20 cellular contexts compared by ENCODE assay signal in genomic region chr7:86975449-86975848, GRCh38.
DNase-seq lines count a peak whose midpoint lies in the region; ATAC-seq and TF ChIP-seq lines count a peak whose summit lies in the region.
"Had no signal": no experiment of that assay in that cellular context is flagged by ENCODE, and none has a peak within 500 bp of the region (broad histone marks: within the 10 kb centered on the region; RNA-seq: fewer than 3 reads in every experiment).

No MANE protein-coding gene starts in this region.

- no peak overlapping the region for H3K4me3 ChIP-seq in cardiac muscle cell
- H3K4me3 ChIP-seq in dorsolateral prefrontal cortex: peak overlapping the region in 31 of 59 donors; percentile 6 to 47 (median 25)
- H3K4me3 ChIP-seq in naive thymus-derived CD4-positive, alpha-beta T cell (ENCODE audit: low read length): no peak overlapping the region
- H3K4me3 ChIP-seq in brain microvascular endothelial cell (ENCODE audit: low read depth, low read length): no peak overlapping the region
- H3K4me3 ChIP-seq: PC-9, SK-N-MC had no signal

- no peak overlapping the region for H3K4me3 Mint-ChIP-seq in naive thymus-derived CD4-positive, alpha-beta T cell
- H3K4me3 Mint-ChIP-seq: CD14-positive monocyte had no signal

- no peak for ATAC-seq in left ventricle myocardium superior
- ATAC-seq in naive thymus-derived CD4-positive, alpha-beta T cell: no peak

- H3K36me3 Mint-ChIP-seq in naive thymus-derived CD4-positive, alpha-beta T cell: no peaks in the 10 kb centered on the region
- H3K36me3 Mint-ChIP-seq: CD14-positive monocyte had no signal

- in situ Hi-C loops in brain microvascular endothelial cell (cut with HindIII; ENCODE audit: low pct_ligation_motif_present, low sequenced_read_pairs): no loop called here

- H3K9me3 ChIP-seq in cardiac muscle cell (ENCODE audit: low read depth): no peaks in the 10 kb centered on the region
- no peaks in the 10 kb centered on the region for H3K9me3 ChIP-seq in naive thymus-derived CD4-positive, alpha-beta T cell (ENCODE audit: control insufficient read depth in 2 of 3, low read length in 3 of 3)

- H3K9me3 Mint-ChIP-seq in naive thymus-derived CD4-positive, alpha-beta T cell: no peaks in the 10 kb centered on the region

- peak in 1 of 2 donors; percentile 72 for DNase-seq in cardiac muscle cell (ENCODE audit: low read depth in 1 of 2, low spot score in 1 of 2)
- no peak for DNase-seq in left ventricle myocardium superior
- no peak for DNase-seq in dorsolateral prefrontal cortex
- no peak for DNase-seq in naive thymus-derived CD4-positive, alpha-beta T cell
- no peak for DNase-seq in DMS53 treated with DMSO at 0.1 percent for 48 hours (lab: John Stamatoyannopoulos, UW; ENCODE audit: unreplicated experiment)
- DNase-seq in brain microvascular endothelial cell: no peak
- no peak for DNase-seq in NCI-H128 (lab: John Stamatoyannopoulos, UW; ENCODE audit: unreplicated experiment)
- DNase-seq: AML-193, COR-L47, GDM1, Kasumi-1, NCI-H1417 treated with DMSO at 0.1 percent for 48 hours, NCI-H1930, NCI-H748 treated with DMSO at 0.1 percent for 48 hours, PC-9, SHP77 treated with DMSO at 0.1 percent for 48 hours, SW 1271 had no signal

- H3K36me3 ChIP-seq in cardiac muscle cell: no peaks in the 10 kb centered on the region
- no peaks in the 10 kb centered on the region for H3K36me3 ChIP-seq in naive thymus-derived CD4-positive, alpha-beta T cell (ENCODE audit: control insufficient read depth in 2 of 3, insufficient read depth in 3 of 3, low read length in 3 of 3)
- H3K36me3 ChIP-seq in brain microvascular endothelial cell (replicated peaks): no peaks in the 10 kb centered on the region

- H3K4me1 ChIP-seq in cardiac muscle cell (ENCODE audit: low read depth): peaks cover 53% of the 10 kb centered on the region
- peaks cover 22 to 24% of the 10 kb centered on the region in 2 donors for H3K4me1 ChIP-seq in naive thymus-derived CD4-positive, alpha-beta T cell (ENCODE audit: control insufficient read depth in 2 of 2, insufficient read depth in 2 of 2, low read length in 2 of 2)

- peak overlapping the region; percentile 89 for H3K27ac ChIP-seq in cardiac muscle cell
- H3K27ac ChIP-seq in dorsolateral prefrontal cortex: peak overlapping the region in 31 of 59 donors; percentile 2 to 75 (median 45)
- H3K27ac ChIP-seq in naive thymus-derived CD4-positive, alpha-beta T cell (ENCODE audit: low read depth, low read length): no peak overlapping the region
- H3K27ac ChIP-seq in brain microvascular endothelial cell: no peak overlapping the region
- H3K27ac ChIP-seq: PC-9, RWPE1, SK-N-MC had no signal

- POLR2A ChIA-PET in naive thymus-derived CD4-positive, alpha-beta T cell (lab: Charles Lee): no interaction called here

- intact Hi-C loops in left ventricle myocardium superior (cut with micrococcal nuclease): no loop called here
- intact Hi-C loops in dorsolateral prefrontal cortex (cut with DNase I): no loop called here
- intact Hi-C loops in naive thymus-derived CD4-positive, alpha-beta T cell (cut with micrococcal nuclease): no loop called here

- CTCF ChIA-PET in naive thymus-derived CD4-positive, alpha-beta T cell (lab: Charles Lee): no interaction called here

- H3K27me3 Mint-ChIP-seq in naive thymus-derived CD4-positive, alpha-beta T cell: no peaks in the 10 kb centered on the region

- TF ChIP-seq CTCF in cardiac muscle cell (IDR thresholded peaks at IDR 0.05; ENCODE audit: low read depth, low read length) (no peak), dorsolateral prefrontal cortex (IDR thresholded peaks at IDR 0.05 in 54 of 56, conservative IDR thresholded peaks at IDR 0.05 in 2 of 56; ENCODE audit: low read depth in 1 of 56, partially characterized antibody in 56 of 56) (no peak), brain microvascular endothelial cell (IDR thresholded peaks at IDR 0.05; ENCODE audit: low read depth, low read length, missing control alignments) (no peak)

- peaks cover 14 to 63% (median 29%) of the 10 kb centered on the region in 7 donors for H3K4me1 Mint-ChIP-seq in naive thymus-derived CD4-positive, alpha-beta T cell
- H3K4me1 Mint-ChIP-seq: CD14-positive monocyte had no signal

- peak overlapping the region in 5 of 9 donors; percentile 45 to 87 (median 61) for H3K27ac Mint-ChIP-seq in naive thymus-derived CD4-positive, alpha-beta T cell

- H3K27me3 ChIP-seq in cardiac muscle cell (no peaks in the 10 kb centered on the region), dorsolateral prefrontal cortex (no peaks in the 10 kb centered on the region), brain microvascular endothelial cell (replicated peaks) (no peaks in the 10 kb centered on the region)
- no peaks in the 10 kb centered on the region for H3K27me3 ChIP-seq in naive thymus-derived CD4-positive, alpha-beta T cell (ENCODE audit: control insufficient read depth in 2 of 2, insufficient read depth in 2 of 2, low read length in 2 of 2)

Comparison
In these comparisons a context has a peak if more than half of its experiments do, and no peak if none do; other contexts are left out.
1. H3K27ac ChIP-seq: peak in cardiac muscle cell (single experiment) and dorsolateral prefrontal cortex (31 of 59); none in naive thymus-derived CD4-positive, alpha-beta T cell (single experiment) and brain microvascular endothelial cell (single experiment).
2. H3K4me3 ChIP-seq: peak in dorsolateral prefrontal cortex (31 of 59); none in cardiac muscle cell (single experiment), naive thymus-derived CD4-positive, alpha-beta T cell (single experiment) and brain microvascular endothelial cell (single experiment).